1 cellular context compared by ENCODE assay signal in the genomic region with DNA sequence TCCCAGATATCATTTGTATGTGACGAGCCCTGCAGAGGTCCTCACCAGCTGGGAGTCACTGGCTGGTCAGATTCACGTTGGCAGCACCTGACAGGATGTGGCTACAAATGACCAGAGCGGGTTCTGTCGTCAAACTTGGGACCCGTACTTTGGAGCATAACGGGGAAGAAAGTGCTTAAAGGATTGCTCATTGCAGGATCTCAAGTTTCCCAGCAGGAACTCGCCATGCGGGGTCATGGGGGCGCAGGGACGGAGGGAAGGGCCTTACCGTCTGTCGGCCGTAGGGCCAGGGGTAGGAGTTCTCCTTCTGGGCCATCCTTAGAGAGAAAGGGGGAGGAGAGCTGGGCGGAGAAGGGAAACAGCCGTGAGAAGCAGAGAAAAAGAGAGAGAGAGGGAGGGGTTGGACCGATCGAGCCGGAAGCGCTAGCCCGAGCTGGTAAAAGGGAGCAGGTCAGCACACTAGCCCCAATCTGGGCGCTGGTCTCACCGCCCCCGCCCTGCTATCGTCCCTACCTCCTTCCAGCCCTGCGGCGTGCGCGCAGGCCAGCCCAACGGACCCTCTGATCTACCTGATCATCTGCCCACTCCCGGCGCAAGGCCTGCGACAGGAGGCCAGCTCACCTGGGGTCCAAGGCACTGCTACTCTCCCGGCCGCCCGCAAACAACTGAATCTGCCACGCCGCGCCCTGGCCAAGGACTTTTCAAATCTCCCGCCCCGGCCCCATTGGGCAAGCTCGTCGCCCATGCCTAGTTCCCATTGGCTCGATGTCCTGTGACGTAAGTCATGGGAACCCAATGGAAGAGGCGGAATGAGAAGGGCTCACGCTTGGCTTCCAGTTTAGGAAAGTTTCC.
TF ChIP-seq lines count a peak whose summit lies in the region.

A gene (minus strand): TSS at position 667 of the 852 bp plus-strand sequence. CDS start 351 bp downstream, at position 316.

TF ChIP-seq in WTC11, 78 proteins besides CTCF, POLR2A, EP300 and RAD21 (continued from another document and continues in another):
- no peak for TF ChIP-seq OVOL2 (CRISPR knock-in tag; IDR thresholded peaks at IDR 0.05; ENCODE audit: borderline replicate concordance)
- TF ChIP-seq NR3C1 (CRISPR knock-in tag; conservative IDR thresholded peaks at IDR 0.05; ENCODE audit: low read depth): peak; percentile 90; the same call in 1 of the 2 replicates
- TF ChIP-seq, protein P1, sequence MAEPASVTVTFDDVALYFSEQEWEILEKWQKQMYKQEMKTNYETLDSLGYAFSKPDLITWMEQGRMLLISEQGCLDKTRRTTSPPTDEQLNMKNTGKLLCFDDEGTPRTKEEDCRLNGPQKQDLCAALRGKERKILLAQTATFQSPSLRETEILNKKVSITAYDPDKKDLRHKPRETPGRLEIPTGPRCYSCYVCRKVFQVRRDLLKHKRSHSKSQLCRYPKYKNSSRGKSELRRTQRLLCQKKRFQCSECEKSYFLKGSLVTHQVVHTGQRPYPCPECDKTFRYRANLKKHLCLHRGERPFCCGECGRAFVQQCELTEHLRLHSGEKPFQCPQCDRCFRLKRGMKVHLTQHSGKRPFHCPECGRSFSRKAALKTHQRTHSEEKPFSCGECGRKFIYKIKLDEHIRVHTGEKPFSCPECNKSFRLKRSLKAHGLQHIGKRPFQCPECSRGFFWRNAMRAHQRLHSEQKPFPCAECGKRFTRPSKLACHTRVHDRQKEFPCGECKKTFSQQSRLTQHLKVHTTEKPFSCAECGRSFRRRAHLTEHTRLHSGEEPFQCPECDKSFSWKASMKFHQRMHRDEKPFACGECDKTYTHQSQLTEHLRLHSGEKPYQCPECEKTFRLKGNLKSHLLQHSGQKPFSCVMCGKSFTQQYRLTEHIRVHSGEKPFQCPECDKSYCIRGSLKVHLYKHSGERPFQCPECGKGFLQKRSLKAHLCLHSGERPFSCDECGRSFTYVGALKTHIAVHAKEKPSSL (CRISPR knock-in tag; conservative IDR thresholded peaks at IDR 0.05): no peak
- TF ChIP-seq TEAD1 (CRISPR knock-in tag; IDR thresholded peaks at IDR 0.05): peak; percentile 85
- no peak for TF ChIP-seq HMGA2 (CRISPR knock-in tag; IDR thresholded peaks at IDR 0.05)
- no peak for TF ChIP-seq ZNF423 (CRISPR knock-in tag; IDR thresholded peaks at IDR 0.05)
- no peak for TF ChIP-seq ESRRA (CRISPR knock-in tag; IDR thresholded peaks at IDR 0.05; ENCODE audit: borderline replicate concordance)
- no peak for TF ChIP-seq JAZF1 (CRISPR knock-in tag; IDR thresholded peaks at IDR 0.05)
- TF ChIP-seq FOXK1 (CRISPR knock-in tag; IDR thresholded peaks at IDR 0.05): peak; percentile 82
- TF ChIP-seq, protein P2, sequence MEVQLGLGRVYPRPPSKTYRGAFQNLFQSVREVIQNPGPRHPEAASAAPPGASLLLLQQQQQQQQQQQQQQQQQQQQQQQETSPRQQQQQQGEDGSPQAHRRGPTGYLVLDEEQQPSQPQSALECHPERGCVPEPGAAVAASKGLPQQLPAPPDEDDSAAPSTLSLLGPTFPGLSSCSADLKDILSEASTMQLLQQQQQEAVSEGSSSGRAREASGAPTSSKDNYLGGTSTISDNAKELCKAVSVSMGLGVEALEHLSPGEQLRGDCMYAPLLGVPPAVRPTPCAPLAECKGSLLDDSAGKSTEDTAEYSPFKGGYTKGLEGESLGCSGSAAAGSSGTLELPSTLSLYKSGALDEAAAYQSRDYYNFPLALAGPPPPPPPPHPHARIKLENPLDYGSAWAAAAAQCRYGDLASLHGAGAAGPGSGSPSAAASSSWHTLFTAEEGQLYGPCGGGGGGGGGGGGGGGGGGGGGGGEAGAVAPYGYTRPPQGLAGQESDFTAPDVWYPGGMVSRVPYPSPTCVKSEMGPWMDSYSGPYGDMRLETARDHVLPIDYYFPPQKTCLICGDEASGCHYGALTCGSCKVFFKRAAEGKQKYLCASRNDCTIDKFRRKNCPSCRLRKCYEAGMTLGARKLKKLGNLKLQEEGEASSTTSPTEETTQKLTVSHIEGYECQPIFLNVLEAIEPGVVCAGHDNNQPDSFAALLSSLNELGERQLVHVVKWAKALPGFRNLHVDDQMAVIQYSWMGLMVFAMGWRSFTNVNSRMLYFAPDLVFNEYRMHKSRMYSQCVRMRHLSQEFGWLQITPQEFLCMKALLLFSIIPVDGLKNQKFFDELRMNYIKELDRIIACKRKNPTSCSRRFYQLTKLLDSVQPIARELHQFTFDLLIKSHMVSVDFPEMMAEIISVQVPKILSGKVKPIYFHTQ (CRISPR knock-in tag; IDR thresholded peaks at IDR 0.05): no peak
- peak; percentile 78; the same call in 1 of the 2 replicates for TF ChIP-seq GABPB1 (CRISPR knock-in tag; IDR thresholded peaks at IDR 0.05)
- TF ChIP-seq, protein P3, sequence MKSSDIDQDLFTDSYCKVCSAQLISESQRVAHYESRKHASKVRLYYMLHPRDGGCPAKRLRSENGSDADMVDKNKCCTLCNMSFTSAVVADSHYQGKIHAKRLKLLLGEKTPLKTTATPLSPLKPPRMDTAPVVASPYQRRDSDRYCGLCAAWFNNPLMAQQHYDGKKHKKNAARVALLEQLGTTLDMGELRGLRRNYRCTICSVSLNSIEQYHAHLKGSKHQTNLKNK (CRISPR knock-in tag; IDR thresholded peaks at IDR 0.05): no peak
- TF ChIP-seq, protein P4, sequence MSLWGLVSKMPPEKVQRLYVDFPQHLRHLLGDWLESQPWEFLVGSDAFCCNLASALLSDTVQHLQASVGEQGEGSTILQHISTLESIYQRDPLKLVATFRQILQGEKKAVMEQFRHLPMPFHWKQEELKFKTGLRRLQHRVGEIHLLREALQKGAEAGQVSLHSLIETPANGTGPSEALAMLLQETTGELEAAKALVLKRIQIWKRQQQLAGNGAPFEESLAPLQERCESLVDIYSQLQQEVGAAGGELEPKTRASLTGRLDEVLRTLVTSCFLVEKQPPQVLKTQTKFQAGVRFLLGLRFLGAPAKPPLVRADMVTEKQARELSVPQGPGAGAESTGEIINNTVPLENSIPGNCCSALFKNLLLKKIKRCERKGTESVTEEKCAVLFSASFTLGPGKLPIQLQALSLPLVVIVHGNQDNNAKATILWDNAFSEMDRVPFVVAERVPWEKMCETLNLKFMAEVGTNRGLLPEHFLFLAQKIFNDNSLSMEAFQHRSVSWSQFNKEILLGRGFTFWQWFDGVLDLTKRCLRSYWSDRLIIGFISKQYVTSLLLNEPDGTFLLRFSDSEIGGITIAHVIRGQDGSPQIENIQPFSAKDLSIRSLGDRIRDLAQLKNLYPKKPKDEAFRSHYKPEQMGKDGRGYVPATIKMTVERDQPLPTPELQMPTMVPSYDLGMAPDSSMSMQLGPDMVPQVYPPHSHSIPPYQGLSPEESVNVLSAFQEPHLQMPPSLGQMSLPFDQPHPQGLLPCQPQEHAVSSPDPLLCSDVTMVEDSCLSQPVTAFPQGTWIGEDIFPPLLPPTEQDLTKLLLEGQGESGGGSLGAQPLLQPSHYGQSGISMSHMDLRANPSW (CRISPR knock-in tag; conservative IDR thresholded peaks at IDR 0.05; ENCODE audit: low read depth): no peak
- TF ChIP-seq, protein P5, sequence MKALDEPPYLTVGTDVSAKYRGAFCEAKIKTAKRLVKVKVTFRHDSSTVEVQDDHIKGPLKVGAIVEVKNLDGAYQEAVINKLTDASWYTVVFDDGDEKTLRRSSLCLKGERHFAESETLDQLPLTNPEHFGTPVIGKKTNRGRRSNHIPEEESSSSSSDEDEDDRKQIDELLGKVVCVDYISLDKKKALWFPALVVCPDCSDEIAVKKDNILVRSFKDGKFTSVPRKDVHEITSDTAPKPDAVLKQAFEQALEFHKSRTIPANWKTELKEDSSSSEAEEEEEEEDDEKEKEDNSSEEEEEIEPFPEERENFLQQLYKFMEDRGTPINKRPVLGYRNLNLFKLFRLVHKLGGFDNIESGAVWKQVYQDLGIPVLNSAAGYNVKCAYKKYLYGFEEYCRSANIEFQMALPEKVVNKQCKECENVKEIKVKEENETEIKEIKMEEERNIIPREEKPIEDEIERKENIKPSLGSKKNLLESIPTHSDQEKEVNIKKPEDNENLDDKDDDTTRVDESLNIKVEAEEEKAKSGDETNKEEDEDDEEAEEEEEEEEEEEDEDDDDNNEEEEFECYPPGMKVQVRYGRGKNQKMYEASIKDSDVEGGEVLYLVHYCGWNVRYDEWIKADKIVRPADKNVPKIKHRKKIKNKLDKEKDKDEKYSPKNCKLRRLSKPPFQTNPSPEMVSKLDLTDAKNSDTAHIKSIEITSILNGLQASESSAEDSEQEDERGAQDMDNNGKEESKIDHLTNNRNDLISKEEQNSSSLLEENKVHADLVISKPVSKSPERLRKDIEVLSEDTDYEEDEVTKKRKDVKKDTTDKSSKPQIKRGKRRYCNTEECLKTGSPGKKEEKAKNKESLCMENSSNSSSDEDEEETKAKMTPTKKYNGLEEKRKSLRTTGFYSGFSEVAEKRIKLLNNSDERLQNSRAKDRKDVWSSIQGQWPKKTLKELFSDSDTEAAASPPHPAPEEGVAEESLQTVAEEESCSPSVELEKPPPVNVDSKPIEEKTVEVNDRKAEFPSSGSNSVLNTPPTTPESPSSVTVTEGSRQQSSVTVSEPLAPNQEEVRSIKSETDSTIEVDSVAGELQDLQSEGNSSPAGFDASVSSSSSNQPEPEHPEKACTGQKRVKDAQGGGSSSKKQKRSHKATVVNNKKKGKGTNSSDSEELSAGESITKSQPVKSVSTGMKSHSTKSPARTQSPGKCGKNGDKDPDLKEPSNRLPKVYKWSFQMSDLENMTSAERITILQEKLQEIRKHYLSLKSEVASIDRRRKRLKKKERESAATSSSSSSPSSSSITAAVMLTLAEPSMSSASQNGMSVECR (CRISPR knock-in tag; IDR thresholded peaks at IDR 0.05; ENCODE audit: borderline replicate concordance): peak; percentile 97
- TF ChIP-seq ZNF121 (CRISPR knock-in tag; IDR thresholded peaks at IDR 0.05): no peak
- TF ChIP-seq ELF4 (CRISPR knock-in tag; IDR thresholded peaks at IDR 0.05; ENCODE audit: low read depth): no peak
- TF ChIP-seq, protein P6, sequence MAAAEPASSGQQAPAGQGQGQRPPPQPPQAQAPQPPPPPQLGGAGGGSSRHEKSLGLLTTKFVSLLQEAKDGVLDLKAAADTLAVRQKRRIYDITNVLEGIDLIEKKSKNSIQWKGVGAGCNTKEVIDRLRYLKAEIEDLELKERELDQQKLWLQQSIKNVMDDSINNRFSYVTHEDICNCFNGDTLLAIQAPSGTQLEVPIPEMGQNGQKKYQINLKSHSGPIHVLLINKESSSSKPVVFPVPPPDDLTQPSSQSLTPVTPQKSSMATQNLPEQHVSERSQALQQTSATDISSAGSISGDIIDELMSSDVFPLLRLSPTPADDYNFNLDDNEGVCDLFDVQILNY (CRISPR knock-in tag; IDR thresholded peaks at IDR 0.05): peak; percentile 97
- peak; percentile 100 for TF ChIP-seq MYBL2 (CRISPR knock-in tag; IDR thresholded peaks at IDR 0.05)
- TF ChIP-seq, protein P7, sequence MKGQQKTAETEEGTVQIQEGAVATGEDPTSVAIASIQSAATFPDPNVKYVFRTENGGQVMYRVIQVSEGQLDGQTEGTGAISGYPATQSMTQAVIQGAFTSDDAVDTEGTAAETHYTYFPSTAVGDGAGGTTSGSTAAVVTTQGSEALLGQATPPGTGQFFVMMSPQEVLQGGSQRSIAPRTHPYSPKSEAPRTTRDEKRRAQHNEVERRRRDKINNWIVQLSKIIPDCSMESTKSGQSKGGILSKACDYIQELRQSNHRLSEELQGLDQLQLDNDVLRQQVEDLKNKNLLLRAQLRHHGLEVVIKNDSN (CRISPR knock-in tag; IDR thresholded peaks at IDR 0.05): 0 out of 2 replicates have a peak, but pooled peaks have one; percentile 68
- TF ChIP-seq ZNF671 (CRISPR knock-in tag; IDR thresholded peaks at IDR 0.05): no peak
- no peak; the same call in 1 of the 2 replicates for TF ChIP-seq ETV6 (CRISPR knock-in tag; IDR thresholded peaks at IDR 0.05)
- TF ChIP-seq NFE2L1 (CRISPR knock-in tag; IDR thresholded peaks at IDR 0.05): peak; percentile 97
- peak; percentile 84; the same call in 1 of the 2 replicates for TF ChIP-seq RELA (CRISPR knock-in tag; IDR thresholded peaks at IDR 0.05; ENCODE audit: borderline replicate concordance)
- TF ChIP-seq FOXJ3 (CRISPR knock-in tag; IDR thresholded peaks at IDR 0.05; ENCODE audit: borderline replicate concordance): no peak
- TF ChIP-seq, protein P8, sequence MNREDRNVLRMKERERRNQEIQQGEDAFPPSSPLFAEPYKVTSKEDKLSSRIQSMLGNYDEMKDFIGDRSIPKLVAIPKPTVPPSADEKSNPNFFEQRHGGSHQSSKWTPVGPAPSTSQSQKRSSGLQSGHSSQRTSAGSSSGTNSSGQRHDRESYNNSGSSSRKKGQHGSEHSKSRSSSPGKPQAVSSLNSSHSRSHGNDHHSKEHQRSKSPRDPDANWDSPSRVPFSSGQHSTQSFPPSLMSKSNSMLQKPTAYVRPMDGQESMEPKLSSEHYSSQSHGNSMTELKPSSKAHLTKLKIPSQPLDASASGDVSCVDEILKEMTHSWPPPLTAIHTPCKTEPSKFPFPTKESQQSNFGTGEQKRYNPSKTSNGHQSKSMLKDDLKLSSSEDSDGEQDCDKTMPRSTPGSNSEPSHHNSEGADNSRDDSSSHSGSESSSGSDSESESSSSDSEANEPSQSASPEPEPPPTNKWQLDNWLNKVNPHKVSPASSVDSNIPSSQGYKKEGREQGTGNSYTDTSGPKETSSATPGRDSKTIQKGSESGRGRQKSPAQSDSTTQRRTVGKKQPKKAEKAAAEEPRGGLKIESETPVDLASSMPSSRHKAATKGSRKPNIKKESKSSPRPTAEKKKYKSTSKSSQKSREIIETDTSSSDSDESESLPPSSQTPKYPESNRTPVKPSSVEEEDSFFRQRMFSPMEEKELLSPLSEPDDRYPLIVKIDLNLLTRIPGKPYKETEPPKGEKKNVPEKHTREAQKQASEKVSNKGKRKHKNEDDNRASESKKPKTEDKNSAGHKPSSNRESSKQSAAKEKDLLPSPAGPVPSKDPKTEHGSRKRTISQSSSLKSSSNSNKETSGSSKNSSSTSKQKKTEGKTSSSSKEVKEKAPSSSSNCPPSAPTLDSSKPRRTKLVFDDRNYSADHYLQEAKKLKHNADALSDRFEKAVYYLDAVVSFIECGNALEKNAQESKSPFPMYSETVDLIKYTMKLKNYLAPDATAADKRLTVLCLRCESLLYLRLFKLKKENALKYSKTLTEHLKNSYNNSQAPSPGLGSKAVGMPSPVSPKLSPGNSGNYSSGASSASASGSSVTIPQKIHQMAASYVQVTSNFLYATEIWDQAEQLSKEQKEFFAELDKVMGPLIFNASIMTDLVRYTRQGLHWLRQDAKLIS (CRISPR knock-in tag; IDR thresholded peaks at IDR 0.05; ENCODE audit: borderline replicate concordance): peak; percentile 89; the same call in 1 of the 2 replicates
- TF ChIP-seq, protein P9, sequence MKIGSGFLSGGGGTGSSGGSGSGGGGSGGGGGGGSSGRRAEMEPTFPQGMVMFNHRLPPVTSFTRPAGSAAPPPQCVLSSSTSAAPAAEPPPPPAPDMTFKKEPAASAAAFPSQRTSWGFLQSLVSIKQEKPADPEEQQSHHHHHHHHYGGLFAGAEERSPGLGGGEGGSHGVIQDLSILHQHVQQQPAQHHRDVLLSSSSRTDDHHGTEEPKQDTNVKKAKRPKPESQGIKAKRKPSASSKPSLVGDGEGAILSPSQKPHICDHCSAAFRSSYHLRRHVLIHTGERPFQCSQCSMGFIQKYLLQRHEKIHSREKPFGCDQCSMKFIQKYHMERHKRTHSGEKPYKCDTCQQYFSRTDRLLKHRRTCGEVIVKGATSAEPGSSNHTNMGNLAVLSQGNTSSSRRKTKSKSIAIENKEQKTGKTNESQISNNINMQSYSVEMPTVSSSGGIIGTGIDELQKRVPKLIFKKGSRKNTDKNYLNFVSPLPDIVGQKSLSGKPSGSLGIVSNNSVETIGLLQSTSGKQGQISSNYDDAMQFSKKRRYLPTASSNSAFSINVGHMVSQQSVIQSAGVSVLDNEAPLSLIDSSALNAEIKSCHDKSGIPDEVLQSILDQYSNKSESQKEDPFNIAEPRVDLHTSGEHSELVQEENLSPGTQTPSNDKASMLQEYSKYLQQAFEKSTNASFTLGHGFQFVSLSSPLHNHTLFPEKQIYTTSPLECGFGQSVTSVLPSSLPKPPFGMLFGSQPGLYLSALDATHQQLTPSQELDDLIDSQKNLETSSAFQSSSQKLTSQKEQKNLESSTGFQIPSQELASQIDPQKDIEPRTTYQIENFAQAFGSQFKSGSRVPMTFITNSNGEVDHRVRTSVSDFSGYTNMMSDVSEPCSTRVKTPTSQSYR (CRISPR knock-in tag; IDR thresholded peaks at IDR 0.05): peak; percentile 84
- no peak for TF ChIP-seq TCF7 (CRISPR knock-in tag; IDR thresholded peaks at IDR 0.05; ENCODE audit: low read depth)
- TF ChIP-seq EMX1 (CRISPR knock-in tag; IDR thresholded peaks at IDR 0.05): no peak
